ENCODE assay signal across 10 cellular contexts in the genomic region with DNA sequence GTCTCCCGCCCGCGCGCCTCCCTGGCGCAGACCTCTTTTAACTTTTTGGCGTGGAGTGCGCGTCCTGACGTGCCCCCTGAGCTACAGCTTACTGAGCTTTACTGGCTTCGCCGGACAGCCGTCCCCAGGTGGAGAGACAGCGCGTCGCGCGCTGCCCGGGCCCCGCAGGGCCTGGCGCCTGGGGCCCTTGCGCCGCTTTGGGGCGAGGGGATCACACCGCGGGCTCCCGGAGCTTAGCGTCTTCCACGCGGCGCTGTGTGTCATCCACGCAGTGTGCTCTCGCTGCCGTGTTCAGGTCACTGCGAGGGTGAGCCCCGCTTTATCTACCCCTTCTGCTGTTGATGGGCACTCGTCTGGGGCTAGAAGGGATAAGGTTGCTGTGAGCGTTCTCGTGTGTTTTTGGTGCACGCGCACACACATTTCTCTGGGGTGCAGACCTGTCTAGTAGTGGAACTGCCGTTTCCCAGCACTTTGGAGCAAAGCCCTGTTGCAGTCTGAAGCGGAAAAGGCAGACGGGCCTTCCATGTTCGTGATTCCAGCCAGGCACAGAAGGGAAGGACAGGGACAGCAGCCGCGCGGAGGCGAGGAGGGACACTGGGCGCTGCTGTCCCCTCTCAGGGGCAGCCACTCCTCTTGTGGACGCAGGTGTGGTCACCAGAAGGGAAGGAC. TPM values are rescaled to one million over a fixed set of nuclear protein-coding genes. Genes with fewer than 3 reads are reported as not detected.
DNase-seq lines count a peak whose midpoint lies in the region; ATAC-seq, FAIRE-seq and TF ChIP-seq lines count a peak whose summit lies in the region.
"Had no signal": no experiment of that assay in that cellular context is flagged by ENCODE, and none has a peak within 500 bp of the region (broad histone marks: within the 10 kb centered on the region; RNA-seq: fewer than 3 reads in every experiment).

No MANE protein-coding gene starts in this region.

- peak overlapping the region; percentile 9 for H3K4me2 ChIP-seq in fibroblast of lung (ENCODE audit: extremely low read depth, insufficient read depth, low read length)
- H3K4me2 ChIP-seq: BLaER1 had no signal

- H3K27ac ChIP-seq in breast epithelium = peak overlapping the region; percentile 73 to 82
- peak overlapping the region; percentile 49 for H3K27ac ChIP-seq in fibroblast of lung (ENCODE audit: insufficient read depth, low read length)
- H3K27ac ChIP-seq in muscle layer of duodenum (ENCODE audit: low read length) = no peak overlapping the region
- H3K27ac ChIP-seq: BLaER1 had no signal

- H3K9me3 ChIP-seq in breast epithelium (no peaks in the 10 kb centered on the region), fibroblast of lung (ENCODE audit: control insufficient read depth, insufficient read depth, low read depth, low read length) (no peaks in the 10 kb centered on the region), muscle layer of duodenum (ENCODE audit: control insufficient read depth in 1 of 2, low read length in 2 of 2) (no peaks in the 10 kb centered on the region)

- intact Hi-C loops in breast epithelium (cut with DNase I; ENCODE audit: low total_unique reads) = no loop called here
- intact Hi-C loops in MCF 10A (cut with micrococcal nuclease) = no loop called here

- H2AFZ ChIP-seq in fibroblast of lung (ENCODE audit: low read length) = peak overlapping the region; percentile 59

- H3K27me3 Mint-ChIP-seq in MCF 10A (ENCODE audit: insufficient read depth, unreplicated experiment) = no peaks in the 10 kb centered on the region

- TF ChIP-seq CTCF in breast epithelium (IDR thresholded peaks at IDR 0.05) = no peak
- no peak for TF ChIP-seq CTCF in MCF 10A (IDR thresholded peaks at IDR 0.05; ENCODE audit: unreplicated experiment)
- TF ChIP-seq CTCF in fibroblast of lung (conservative IDR thresholded peaks at IDR 0.05 in 1 of 2, IDR thresholded peaks at IDR 0.05 in 1 of 2; ENCODE audit: low read depth in 1 of 2, low read length in 2 of 2) = no peak

- no peak for ATAC-seq in GM18505 (IDR thresholded peaks at IDR 0.05; ENCODE audit: unreplicated experiment)

- CTCF ChIA-PET in MCF 10A (lab: Yijun Ruan, JAX) = no interaction called here

- POLR2A ChIA-PET in MCF 10A (lab: Yijun Ruan, JAX) = no interaction called here

- BruUV-seq in MCF 10A (replicated peaks; lab: Mats Ljungman, UMichigan) = no TSS peak

- peaks cover 7% of the 10 kb centered on the region for H3K9me3 Mint-ChIP-seq in MCF 10A (ENCODE audit: unreplicated experiment)

- no peaks in the 10 kb centered on the region for H4K20me1 ChIP-seq in fibroblast of lung (ENCODE audit: control insufficient read depth, extremely low read depth, insufficient read depth, low read length)
- H4K20me1 ChIP-seq: BLaER1 had no signal

- peak; percentile 59 for FAIRE-seq in urothelium cell line (lab: Jason Lieb, UNC)
- FAIRE-seq: islet of Langerhans had no signal

- no peaks in the 10 kb centered on the region for H3K36me3 ChIP-seq in breast epithelium
- no peaks in the 10 kb centered on the region for H3K36me3 ChIP-seq in fibroblast of lung (ENCODE audit: control insufficient read depth, insufficient read depth, low read length)
- H3K36me3 ChIP-seq in muscle layer of duodenum (ENCODE audit: control insufficient read depth in 1 of 2, insufficient read depth in 2 of 2, low read length in 2 of 2) = no peaks in the 10 kb centered on the region
- H3K36me3 ChIP-seq: BLaER1 had no signal

- peak overlapping the region; percentile 45 to 67 (median 58) for H3K4me3 ChIP-seq in breast epithelium
- H3K4me3 ChIP-seq in fibroblast of lung (replicated peaks in 1 of 4; ENCODE audit: control extremely low read depth in 1 of 4, insufficient read depth in 1 of 4, low read depth in 3 of 4, low read length in 4 of 4) = peak overlapping the region in 3 of 4 experiments; percentile 15 to 58 (median 27)
- H3K4me3 ChIP-seq in muscle layer of duodenum (ENCODE audit: low read depth in 1 of 2, low read length in 2 of 2) = peak overlapping the region; percentile 48 to 66
- H3K4me3 ChIP-seq: BLaER1 had no signal

- no peak for TF ChIP-seq POLR2A in breast epithelium (IDR thresholded peaks at IDR 0.05)
- TF ChIP-seq POLR2A in GM18505 (IDR thresholded peaks at IDR 0.05; ENCODE audit: borderline replicate concordance, extremely low read depth, insufficient read depth, insufficient read length) = no peak

- no peaks in the 10 kb centered on the region for H3K4me1 ChIP-seq in breast epithelium
- peaks cover 15% of the 10 kb centered on the region for H3K4me1 ChIP-seq in fibroblast of lung (ENCODE audit: control insufficient read depth, extremely low read depth, insufficient read depth, low read length)
- peaks cover 0 to 11% of the 10 kb centered on the region in 2 donors for H3K4me1 ChIP-seq in muscle layer of duodenum (ENCODE audit: control insufficient read depth in 1 of 2, insufficient read depth in 2 of 2, low read length in 2 of 2)

- peaks cover 16% of the 10 kb centered on the region for H3K4me1 Mint-ChIP-seq in MCF 10A (ENCODE audit: insufficient read depth, unreplicated experiment)

- DNase-seq in breast epithelium (ENCODE audit: low spot score in 2 of 2) = no peak
- no peak for DNase-seq in MCF 10A (ENCODE audit: unreplicated experiment)
- DNase-seq in fibroblast of lung (ENCODE audit: low read depth in 2 of 2) = peak in 1 of 2 donors; percentile 10
- no peak for DNase-seq in urothelium cell line (ENCODE audit: low spot score)
- DNase-seq in pons (ENCODE audit: low spot score) = no peak
- no peak for DNase-seq in NCI-H345 (lab: John Stamatoyannopoulos, UW)

- no peak overlapping the region for H3K4me3 Mint-ChIP-seq in MCF 10A (ENCODE audit: unreplicated experiment)

- H3K27me3 ChIP-seq in breast epithelium (peaks cover 0 to 6% of the 10 kb centered on the region in 2 donors), fibroblast of lung (ENCODE audit: control insufficient read depth, insufficient read depth, low read length) (no peaks in the 10 kb centered on the region), muscle layer of duodenum (ENCODE audit: low read depth, low read length) (peaks cover 24% of the 10 kb centered on the region)

- peak overlapping the region; percentile 55 for H3K9ac ChIP-seq in fibroblast of lung (ENCODE audit: insufficient read depth, low read length)
- H3K9ac ChIP-seq: BLaER1 had no signal

- H3K79me2 ChIP-seq in fibroblast of lung (ENCODE audit: control insufficient read depth, insufficient read depth, low read length) = no peaks in the 10 kb centered on the region

- H3K36me3 Mint-ChIP-seq in MCF 10A (ENCODE audit: insufficient read depth, unreplicated experiment) = no peaks in the 10 kb centered on the region

- H3K27ac Mint-ChIP-seq in MCF 10A (ENCODE audit: low read depth, unreplicated experiment) = no peak overlapping the region

RNA-seq across cellular contexts. Expression of gene ALDH1L1, which starts 33.1 kb away (rescaled TPM):
- total RNA-seq in breast epithelium = 10 to 100 TPM; 10.8 to 88.3 (median 29.0) TPM
- total RNA-seq in MCF 10A (2022) = 1.5 and 1.9 TPM in 2 replicates
- not detected in 2 replicates for total RNA-seq in fibroblast of lung
- polyA plus RNA-seq in fibroblast of lung = not detected in 2 replicates
- not detected in 2 replicates for polyA plus RNA-seq in fibroblast of lung (2012)
- polyA minus RNA-seq in fibroblast of lung (ENCODE audit: low replicate concordance) = not detected in 2 replicates
